12 cellular contexts compared by ENCODE assay signal in the genomic region with DNA sequence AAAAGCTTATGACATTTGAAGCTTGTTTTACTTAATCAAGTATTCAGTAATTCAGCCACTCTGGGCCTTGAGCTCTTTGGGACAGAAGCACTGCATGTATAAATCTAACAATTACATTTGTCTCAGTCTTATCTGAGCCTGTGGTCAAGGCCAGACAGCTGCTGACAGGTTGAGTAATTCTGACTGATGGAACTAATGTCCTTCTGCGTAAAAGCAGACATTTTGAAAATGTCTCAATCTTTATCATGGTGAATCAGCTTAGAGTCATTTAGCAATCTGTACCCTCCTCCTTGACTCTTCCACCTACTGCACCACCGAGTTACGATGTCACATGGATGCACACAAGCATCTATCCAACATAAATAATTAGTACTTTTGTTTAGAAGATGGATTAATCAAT.
DNase-seq lines count a peak whose midpoint lies in the region; ATAC-seq and TF ChIP-seq lines count a peak whose summit lies in the region.
"Had no signal": no experiment of that assay in that cellular context is flagged by ENCODE, and none has a peak within 500 bp of the region (broad histone marks: within the 10 kb centered on the region; RNA-seq: fewer than 3 reads in every experiment).

No MANE protein-coding gene starts in this region.

- no peaks in the 10 kb centered on the region for H3K9me3 ChIP-seq in stomach
- H3K9me3 ChIP-seq: ascending aorta had no signal

- no peak for TF ChIP-seq EP300 in stomach (IDR thresholded peaks at IDR 0.05)

- H3K27ac ChIP-seq in VCaP, result peak overlapping the region; percentile 66
- H3K27ac ChIP-seq in stomach, result peak overlapping the region in 1 of 5 donors; percentile 40
- H3K27ac ChIP-seq: ascending aorta, C4-2B had no signal

- H3K4me1 ChIP-seq in stomach, result no peaks in the 10 kb centered on the region
- H3K4me1 ChIP-seq: ascending aorta had no signal

- 74 to 84% (median 82%) methylated on average over 3 of the region's 3 CpGs for WGBS in stomach, 5 donors

- TF ChIP-seq POLR2A in stomach (IDR thresholded peaks at IDR 0.05), result no peak

- H3K4me3 ChIP-seq in AG09309 (ENCODE audit: control insufficient read depth, low read depth, low read length) (no peak overlapping the region), stomach (no peak overlapping the region)
- H3K4me3 ChIP-seq: ascending aorta had no signal

- intact Hi-C loops in stomach (cut with DNase I; ENCODE audit: low total_unique reads), result no loop called here
- intact Hi-C loops in sciatic nerve (cut with DNase I), result no loop called here

- no peak for TF ChIP-seq CTCF in AG09309 (IDR thresholded peaks at IDR 0.05; ENCODE audit: control insufficient read depth, insufficient read depth, low read depth, low read length, missing control alignments)
- no peak for TF ChIP-seq CTCF in VCaP (conservative IDR thresholded peaks at IDR 0.05)
- TF ChIP-seq CTCF in stomach (IDR thresholded peaks at IDR 0.05), result no peak

- no peaks in the 10 kb centered on the region for H3K27me3 ChIP-seq in stomach
- H3K27me3 ChIP-seq: ascending aorta had no signal

- ATAC-seq in HG03469 (IDR thresholded peaks at IDR 0.05; ENCODE audit: unreplicated experiment) (no peak), sciatic nerve (no peak), HG03354 (IDR thresholded peaks at IDR 0.05; ENCODE audit: poor library complexity, severe bottlenecking, unreplicated experiment) (no peak)
- ATAC-seq: activated CD8-positive, alpha-beta memory T cell treated with anti-CD3 and anti-CD28 coated beads, Interleukin-2, amount 10 ng/mL, durations not matched to agents 7 days and 5 days had no signal

- no peaks in the 10 kb centered on the region for H3K36me3 ChIP-seq in stomach
- H3K36me3 ChIP-seq: ascending aorta had no signal

- peak; percentile 64 for DNase-seq in AG09309 (ENCODE audit: low read depth)
- peak; percentile 28 for DNase-seq in HuH-7.5 (ENCODE audit: low spot score)
- peak; percentile 4 for DNase-seq in hepatic stellate cell (ENCODE audit: low spot score)
- no peak for DNase-seq in stomach
- no peak for DNase-seq in sciatic nerve (ENCODE audit: low spot score)
- DNase-seq: activated CD8-positive, alpha-beta memory T cell treated with anti-CD3 and anti-CD28 coated beads, Interleukin-2, amount 10 ng/mL, durations not matched to agents 7 days and 5 days; NCI-H1105 treated with DMSO at 0.1 percent for 48 hours had no signal

Comparison
In these comparisons a context has a peak if more than half of its experiments do, and no peak if none do; other contexts are left out.
1. DNase-seq: peak in AG09309 (single experiment), HuH-7.5 (single experiment) and hepatic stellate cell (single experiment); none in stomach (single experiment) and sciatic nerve (single experiment).